Comparison of ENCODE assay signal across 1 cellular context in the genomic region with DNA sequence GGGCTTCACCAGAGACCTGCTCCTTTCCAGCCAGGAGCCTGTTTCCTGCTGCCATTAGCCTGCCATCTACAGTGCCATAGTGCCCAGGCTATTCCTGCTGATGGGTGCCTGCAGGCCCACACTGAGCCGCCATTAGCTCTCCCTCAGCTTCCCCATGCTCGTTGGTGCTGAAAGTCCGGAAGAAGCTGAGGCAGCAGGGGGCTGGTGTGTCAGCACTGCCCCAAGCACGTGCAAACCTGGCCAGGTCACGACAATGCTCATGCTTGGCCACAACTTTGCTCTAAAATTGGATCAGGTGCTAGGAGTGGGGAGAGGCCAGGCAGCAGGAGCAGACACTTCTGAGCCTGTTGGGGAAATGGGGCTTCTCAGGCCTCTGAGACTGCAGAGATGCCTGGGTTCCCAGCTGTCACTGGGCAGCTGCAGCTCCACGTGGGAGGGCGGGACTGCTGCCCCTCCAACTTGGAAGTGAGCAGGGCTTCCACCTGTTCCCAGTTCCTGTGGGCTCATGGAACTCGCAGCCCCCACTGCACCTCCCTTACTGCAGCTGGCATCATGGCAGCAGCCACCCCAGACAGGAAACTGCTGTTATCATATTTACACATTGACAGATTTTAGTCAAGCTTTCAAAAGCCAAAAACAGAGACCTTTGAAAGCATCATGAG.
TF ChIP-seq lines count a peak whose summit lies in the region.

No MANE protein-coding gene starts in this region.

TF ChIP-seq in H1, 55 proteins besides CTCF, POLR2A, EP300 and RAD21:
- TF ChIP-seq JUND (IDR thresholded peaks at IDR 0.05; ENCODE audit: low read length), result no peak
- TF ChIP-seq YY1 (IDR thresholded peaks at IDR 0.05; ENCODE audit: low read depth, low read length), result no peak
- no peak for TF ChIP-seq SUZ12 (IDR thresholded peaks at IDR 0.05; ENCODE audit: low read length)
TF ChIP-seq in H1: peak in this region for 0.
